ENCODE assay signal across 5 cellular contexts in genomic region chr1:235214962-235215361, GRCh38. TPM values are rescaled to one million over a fixed set of nuclear protein-coding genes. Genes with fewer than 3 reads are reported as not detected.
DNase-seq lines count a peak whose midpoint lies in the region; ATAC-seq lines count a peak whose summit lies in the region.
"Not testable (repeated sequence)": the region's sequence is repeated elsewhere in the genome, so short reads cannot be mapped to it uniquely, and the experiment has no call there.

No MANE protein-coding gene starts in this region.

- H3K36me3 Mint-ChIP-seq in T-helper 17 cell (ENCODE audit: low read depth): not testable (repeated sequence)
- peaks cover 44% of the 10 kb centered on the region for H3K36me3 Mint-ChIP-seq in activated CD4-positive, alpha-beta T cell treated with anti-CD3 and anti-CD28 coated beads, Interleukin-2, amount 10 ng/mL, durations not matched to agents 7 days and 5 days (ENCODE audit: low read depth)
- H3K36me3 Mint-ChIP-seq in activated CD8-positive, alpha-beta memory T cell treated with anti-CD3 and anti-CD28 coated beads, Interleukin-2, amount 10 ng/mL, durations not matched to agents 7 days and 5 days: peaks cover 38% of the 10 kb centered on the region
- peaks cover 40% of the 10 kb centered on the region for H3K36me3 Mint-ChIP-seq in activated naive CD4-positive, alpha-beta T cell treated with anti-CD3 and anti-CD28 coated beads, Interleukin-2, amount 10 ng/mL, durations not matched to agents 7 days and 5 days
- peaks cover 49% of the 10 kb centered on the region for H3K36me3 Mint-ChIP-seq in central memory CD8-positive, alpha-beta T cell (ENCODE audit: insufficient read depth)

- CTCF ChIA-PET in activated CD4-positive, alpha-beta T cell treated with anti-CD3 and anti-CD28 coated beads, Interleukin-2, amount 10 ng/mL, durations not matched to agents 7 days and 5 days (lab: Charles Lee); activated naive CD4-positive, alpha-beta T cell treated with anti-CD3 and anti-CD28 coated beads, Interleukin-2, amount 10 ng/mL, durations not matched to agents 7 days and 5 days (lab: Charles Lee): not testable (repeated sequence)
- CTCF ChIA-PET in activated CD8-positive, alpha-beta memory T cell treated with anti-CD3 and anti-CD28 coated beads, Interleukin-2, amount 10 ng/mL, durations not matched to agents 7 days and 5 days (lab: Charles Lee): interaction anchor here (2.1 kb wide), 1 partner anchor 202 kb away, joined by 6 read pairs; no protein-coding TSS in a partner anchor

- not testable (repeated sequence) for H3K27me3 Mint-ChIP-seq in T-helper 17 cell; activated CD4-positive, alpha-beta T cell treated with anti-CD3 and anti-CD28 coated beads, Interleukin-2, amount 10 ng/mL, durations not matched to agents 7 days and 5 days; activated CD8-positive, alpha-beta memory T cell treated with anti-CD3 and anti-CD28 coated beads, Interleukin-2, amount 10 ng/mL, durations not matched to agents 7 days and 5 days; activated naive CD4-positive, alpha-beta T cell treated with anti-CD3 and anti-CD28 coated beads, Interleukin-2, amount 10 ng/mL, durations not matched to agents 7 days and 5 days; central memory CD8-positive, alpha-beta T cell

- not testable (repeated sequence) for H3K4me3 Mint-ChIP-seq in T-helper 17 cell; activated CD4-positive, alpha-beta T cell treated with anti-CD3 and anti-CD28 coated beads, Interleukin-2, amount 10 ng/mL, durations not matched to agents 7 days and 5 days; activated CD8-positive, alpha-beta memory T cell treated with anti-CD3 and anti-CD28 coated beads, Interleukin-2, amount 10 ng/mL, durations not matched to agents 7 days and 5 days; activated naive CD4-positive, alpha-beta T cell treated with anti-CD3 and anti-CD28 coated beads, Interleukin-2, amount 10 ng/mL, durations not matched to agents 7 days and 5 days; central memory CD8-positive, alpha-beta T cell

- H3K9me3 ChIP-seq in T-helper 17 cell (ENCODE audit: control insufficient read depth, low read length, poor library complexity, severe bottlenecking): not testable (repeated sequence)

- H3K9me3 Mint-ChIP-seq in activated CD4-positive, alpha-beta T cell treated with anti-CD3 and anti-CD28 coated beads, Interleukin-2, amount 10 ng/mL, durations not matched to agents 7 days and 5 days; activated CD8-positive, alpha-beta memory T cell treated with anti-CD3 and anti-CD28 coated beads, Interleukin-2, amount 10 ng/mL, durations not matched to agents 7 days and 5 days (ENCODE audit: low read depth); activated naive CD4-positive, alpha-beta T cell treated with anti-CD3 and anti-CD28 coated beads, Interleukin-2, amount 10 ng/mL, durations not matched to agents 7 days and 5 days; central memory CD8-positive, alpha-beta T cell: not testable (repeated sequence)

- peak overlapping the region; percentile 93 for H3K27ac Mint-ChIP-seq in T-helper 17 cell
- H3K27ac Mint-ChIP-seq in activated CD4-positive, alpha-beta T cell treated with anti-CD3 and anti-CD28 coated beads, Interleukin-2, amount 10 ng/mL, durations not matched to agents 7 days and 5 days: peak overlapping the region; percentile 41
- H3K27ac Mint-ChIP-seq in activated CD8-positive, alpha-beta memory T cell treated with anti-CD3 and anti-CD28 coated beads, Interleukin-2, amount 10 ng/mL, durations not matched to agents 7 days and 5 days: peak overlapping the region; percentile 36
- peak overlapping the region; percentile 14 for H3K27ac Mint-ChIP-seq in activated naive CD4-positive, alpha-beta T cell treated with anti-CD3 and anti-CD28 coated beads, Interleukin-2, amount 10 ng/mL, durations not matched to agents 7 days and 5 days
- peak overlapping the region; percentile 78 for H3K27ac Mint-ChIP-seq in central memory CD8-positive, alpha-beta T cell (ENCODE audit: low read depth)

- peaks cover 13% of the 10 kb centered on the region for H3K4me1 Mint-ChIP-seq in T-helper 17 cell
- peaks cover 38% of the 10 kb centered on the region for H3K4me1 Mint-ChIP-seq in activated CD4-positive, alpha-beta T cell treated with anti-CD3 and anti-CD28 coated beads, Interleukin-2, amount 10 ng/mL, durations not matched to agents 7 days and 5 days
- H3K4me1 Mint-ChIP-seq in activated CD8-positive, alpha-beta memory T cell treated with anti-CD3 and anti-CD28 coated beads, Interleukin-2, amount 10 ng/mL, durations not matched to agents 7 days and 5 days: peaks cover 37% of the 10 kb centered on the region
- peaks cover 43% of the 10 kb centered on the region for H3K4me1 Mint-ChIP-seq in activated naive CD4-positive, alpha-beta T cell treated with anti-CD3 and anti-CD28 coated beads, Interleukin-2, amount 10 ng/mL, durations not matched to agents 7 days and 5 days
- peaks cover 11% of the 10 kb centered on the region for H3K4me1 Mint-ChIP-seq in central memory CD8-positive, alpha-beta T cell

- not testable (repeated sequence) for DNase-seq in T-helper 17 cell; activated CD4-positive, alpha-beta T cell treated with anti-CD3 and anti-CD28 coated beads, Interleukin-2, amount 10 ng/mL, durations not matched to agents 7 days and 5 days; activated CD8-positive, alpha-beta memory T cell treated with anti-CD3 and anti-CD28 coated beads, Interleukin-2, amount 10 ng/mL, durations not matched to agents 7 days and 5 days; activated naive CD4-positive, alpha-beta T cell treated with anti-CD3 and anti-CD28 coated beads, Interleukin-2, amount 10 ng/mL, durations not matched to agents 7 days and 5 days; central memory CD8-positive, alpha-beta T cell (ENCODE audit: low spot score in 2 of 2)

- ATAC-seq in T-helper 17 cell; activated CD8-positive, alpha-beta memory T cell treated with anti-CD3 and anti-CD28 coated beads, Interleukin-2, amount 10 ng/mL, durations not matched to agents 7 days and 5 days; central memory CD8-positive, alpha-beta T cell (replicated peaks; ENCODE audit: extremely low read depth, poor library complexity, severe bottlenecking): not testable (repeated sequence)

- POLR2A ChIA-PET in activated CD4-positive, alpha-beta T cell treated with anti-CD3 and anti-CD28 coated beads, Interleukin-2, amount 10 ng/mL, durations not matched to agents 7 days and 5 days (lab: Charles Lee): not testable (repeated sequence)

RNA-seq across cellular contexts. Expression of gene RBM34, which starts 53.9 kb away (rescaled TPM):
- 100 to 1,000 TPM; 147 to 148 TPM for total RNA-seq in T-helper 17 cell
- 100 to 1,000 TPM; 112 to 116 TPM for total RNA-seq in activated CD4-positive, alpha-beta T cell treated with anti-CD3 and anti-CD28 coated beads, Interleukin-2, amount 10 ng/mL, durations not matched to agents 7 days and 5 days
- 100 to 1,000 TPM; 111 to 116 TPM for total RNA-seq in activated CD8-positive, alpha-beta memory T cell treated with anti-CD3 and anti-CD28 coated beads, Interleukin-2, amount 10 ng/mL, durations not matched to agents 7 days and 5 days

Comparison
In these comparisons a context has a peak if more than half of its experiments do, and no peak if none do; other contexts are left out.
1. H3K27ac Mint-ChIP-seq: peak in every context shown above with its lines; median percentile 93 in T-helper 17 cell; 78 in central memory CD8-positive, alpha-beta T cell; 41 in activated CD4-positive, alpha-beta T cell treated with anti-CD3 and anti-CD28 coated beads, Interleukin-2, amount 10 ng/mL, durations not matched to agents 7 days and 5 days; 36 in activated CD8-positive, alpha-beta memory T cell treated with anti-CD3 and anti-CD28 coated beads, Interleukin-2, amount 10 ng/mL, durations not matched to agents 7 days and 5 days; 14 in activated naive CD4-positive, alpha-beta T cell treated with anti-CD3 and anti-CD28 coated beads, Interleukin-2, amount 10 ng/mL, durations not matched to agents 7 days and 5 days.